ENCODE assay signal across 9 cellular contexts in genomic region chr6:20952605-20953004, GRCh38.
DNase-seq lines count a peak whose midpoint lies in the region; ATAC-seq and TF ChIP-seq lines count a peak whose summit lies in the region.
"Had no signal": no experiment of that assay in that cellular context is flagged by ENCODE, and none has a peak within 500 bp of the region (broad histone marks: within the 10 kb centered on the region; RNA-seq: fewer than 3 reads in every experiment).

No MANE protein-coding gene starts in this region.

- TF ChIP-seq CTCF in AG09309 (IDR thresholded peaks at IDR 0.05; ENCODE audit: control insufficient read depth, insufficient read depth, low read depth, low read length, missing control alignments) (no peak), HFF-Myc (IDR thresholded peaks at IDR 0.05; ENCODE audit: low read depth, low read length, missing control alignments) (no peak), GM13977 (IDR thresholded peaks at IDR 0.05; ENCODE audit: extremely low read depth, insufficient read depth, missing control alignments) (no peak), coronary artery (IDR thresholded peaks at IDR 0.05) (no peak)

- in situ Hi-C loops in GM13977 (cut with MboI; ENCODE audit: low pct_unique_long_range_greater_than_20kb, low sequenced_read_pairs, unreplicated experiment), result no loop called here

- peak; percentile 71 for ATAC-seq in SK-N-SH treated with all-trans-retinoic acid at 6 μM for 48 hours

- peak; percentile 24 for DNase-seq in AG09309 (ENCODE audit: low read depth)
- peak; percentile 80 for DNase-seq in HFF-Myc (ENCODE audit: extremely low read depth, low read depth)
- peak; percentile 19 for DNase-seq in hepatic stellate cell (ENCODE audit: low spot score)
- no peak for DNase-seq in NK-92 treated with Interleukin-12 subunit alpha and Interleukin-12 subunit beta, amount 100 ng/mL, for 24 hours (lab: John Stamatoyannopoulos, UW)
- DNase-seq in stimulated activated naive CD4-positive, alpha-beta T cell treated with Interleukin-2 at 50 U/mL for 16 hours (lab: John Stamatoyannopoulos, UW), result no peak
- DNase-seq in GM13977 (ENCODE audit: low spot score), result no peak
- DNase-seq in coronary artery (ENCODE audit: low spot score), result no peak
- DNase-seq: activated naive CD8-positive, alpha-beta T cell treated with anti-CD3 and anti-CD28 coated beads, Interleukin-2, amount 10 ng/mL, durations not matched to agents 7 days and 5 days had no signal

- no peak overlapping the region for H3K27ac ChIP-seq in coronary artery

- H3K4me3 ChIP-seq in AG09309 (ENCODE audit: control insufficient read depth, low read depth, low read length) (no peak overlapping the region), HFF-Myc (replicated peaks; ENCODE audit: low read depth, low read length) (no peak overlapping the region), coronary artery (no peak overlapping the region)

TF ChIP-seq in SK-N-SH treated with all-trans-retinoic acid at 6 μM for 48 hours, 23 proteins besides CTCF, POLR2A, EP300 and RAD21:
- TF ChIP-seq POU6F1 (CRISPR knock-in tag; IDR thresholded peaks at IDR 0.05; ENCODE audit: borderline replicate concordance, low read depth), result no peak
- TF ChIP-seq RARB (CRISPR knock-in tag; IDR thresholded peaks at IDR 0.05), result no peak
- TF ChIP-seq PPARA (CRISPR knock-in tag; IDR thresholded peaks at IDR 0.05; ENCODE audit: borderline replicate concordance), result no peak
- TF ChIP-seq ESRRG (CRISPR knock-in tag; IDR thresholded peaks at IDR 0.05), result no peak
- no peak for TF ChIP-seq ARNTL (CRISPR knock-in tag; IDR thresholded peaks at IDR 0.05; ENCODE audit: borderline replicate concordance, low read depth)
- TF ChIP-seq ZNF70 (CRISPR knock-in tag; IDR thresholded peaks at IDR 0.05), result no peak
- TF ChIP-seq ZNF565 (CRISPR knock-in tag; conservative IDR thresholded peaks at IDR 0.05; ENCODE audit: low read depth), result no peak
- no peak for TF ChIP-seq TCF4 (CRISPR knock-in tag; IDR thresholded peaks at IDR 0.05; ENCODE audit: borderline replicate concordance)
- TF ChIP-seq, protein P1, sequence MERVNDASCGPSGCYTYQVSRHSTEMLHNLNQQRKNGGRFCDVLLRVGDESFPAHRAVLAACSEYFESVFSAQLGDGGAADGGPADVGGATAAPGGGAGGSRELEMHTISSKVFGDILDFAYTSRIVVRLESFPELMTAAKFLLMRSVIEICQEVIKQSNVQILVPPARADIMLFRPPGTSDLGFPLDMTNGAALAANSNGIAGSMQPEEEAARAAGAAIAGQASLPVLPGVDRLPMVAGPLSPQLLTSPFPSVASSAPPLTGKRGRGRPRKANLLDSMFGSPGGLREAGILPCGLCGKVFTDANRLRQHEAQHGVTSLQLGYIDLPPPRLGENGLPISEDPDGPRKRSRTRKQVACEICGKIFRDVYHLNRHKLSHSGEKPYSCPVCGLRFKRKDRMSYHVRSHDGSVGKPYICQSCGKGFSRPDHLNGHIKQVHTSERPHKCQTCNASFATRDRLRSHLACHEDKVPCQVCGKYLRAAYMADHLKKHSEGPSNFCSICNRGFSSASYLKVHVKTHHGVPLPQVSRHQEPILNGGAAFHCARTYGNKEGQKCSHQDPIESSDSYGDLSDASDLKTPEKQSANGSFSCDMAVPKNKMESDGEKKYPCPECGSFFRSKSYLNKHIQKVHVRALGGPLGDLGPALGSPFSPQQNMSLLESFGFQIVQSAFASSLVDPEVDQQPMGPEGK (CRISPR knock-in tag; IDR thresholded peaks at IDR 0.05; ENCODE audit: borderline replicate concordance), result no peak
- TF ChIP-seq ZFP30 (CRISPR knock-in tag; IDR thresholded peaks at IDR 0.05), result no peak
- TF ChIP-seq, protein P2, sequence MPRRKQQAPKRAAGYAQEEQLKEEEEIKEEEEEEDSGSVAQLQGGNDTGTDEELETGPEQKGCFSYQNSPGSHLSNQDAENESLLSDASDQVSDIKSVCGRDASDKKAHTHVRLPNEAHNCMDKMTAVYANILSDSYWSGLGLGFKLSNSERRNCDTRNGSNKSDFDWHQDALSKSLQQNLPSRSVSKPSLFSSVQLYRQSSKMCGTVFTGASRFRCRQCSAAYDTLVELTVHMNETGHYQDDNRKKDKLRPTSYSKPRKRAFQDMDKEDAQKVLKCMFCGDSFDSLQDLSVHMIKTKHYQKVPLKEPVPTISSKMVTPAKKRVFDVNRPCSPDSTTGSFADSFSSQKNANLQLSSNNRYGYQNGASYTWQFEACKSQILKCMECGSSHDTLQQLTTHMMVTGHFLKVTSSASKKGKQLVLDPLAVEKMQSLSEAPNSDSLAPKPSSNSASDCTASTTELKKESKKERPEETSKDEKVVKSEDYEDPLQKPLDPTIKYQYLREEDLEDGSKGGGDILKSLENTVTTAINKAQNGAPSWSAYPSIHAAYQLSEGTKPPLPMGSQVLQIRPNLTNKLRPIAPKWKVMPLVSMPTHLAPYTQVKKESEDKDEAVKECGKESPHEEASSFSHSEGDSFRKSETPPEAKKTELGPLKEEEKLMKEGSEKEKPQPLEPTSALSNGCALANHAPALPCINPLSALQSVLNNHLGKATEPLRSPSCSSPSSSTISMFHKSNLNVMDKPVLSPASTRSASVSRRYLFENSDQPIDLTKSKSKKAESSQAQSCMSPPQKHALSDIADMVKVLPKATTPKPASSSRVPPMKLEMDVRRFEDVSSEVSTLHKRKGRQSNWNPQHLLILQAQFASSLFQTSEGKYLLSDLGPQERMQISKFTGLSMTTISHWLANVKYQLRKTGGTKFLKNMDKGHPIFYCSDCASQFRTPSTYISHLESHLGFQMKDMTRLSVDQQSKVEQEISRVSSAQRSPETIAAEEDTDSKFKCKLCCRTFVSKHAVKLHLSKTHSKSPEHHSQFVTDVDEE (CRISPR knock-in tag; IDR thresholded peaks at IDR 0.05), result no peak
- TF ChIP-seq SNAI2 (CRISPR knock-in tag; IDR thresholded peaks at IDR 0.05), result no peak
- TF ChIP-seq ISL1 (CRISPR knock-in tag; IDR thresholded peaks at IDR 0.05), result no peak

Comparison
In these comparisons a context has a peak if more than half of its experiments do, and no peak if none do; other contexts are left out.
1. DNase-seq: peak in AG09309 (single experiment), HFF-Myc (single experiment) and hepatic stellate cell (single experiment); none in NK-92 treated with Interleukin-12 subunit alpha and Interleukin-12 subunit beta, amount 100 ng/mL, for 24 hours (single experiment), stimulated activated naive CD4-positive, alpha-beta T cell treated with Interleukin-2 at 50 U/mL for 16 hours (single experiment), GM13977 (single experiment) and coronary artery (single experiment).